Comparison of ENCODE assay signal across 8 cellular contexts in genomic region chr12:94622475-94622874, GRCh38. TPM values are rescaled to one million over a fixed set of nuclear protein-coding genes. Genes with fewer than 3 reads are reported as not detected.
DNase-seq lines count a peak whose midpoint lies in the region; ATAC-seq, FAIRE-seq and TF ChIP-seq lines count a peak whose summit lies in the region.

No MANE protein-coding gene starts in this region.

- WGBS in HepG2 (ENCODE audit: low lambda C conversion rate): 75% methylated on average over 4 of the region's 4 CpGs
- WGBS in right lobe of liver (ENCODE audit: insufficient coverage, low coverage, low lambda C conversion rate, missing lambda C conversion rate): 49% methylated on average over 4 of the region's 4 CpGs

- BruUV-seq in HepG2 (replicated peaks; lab: Mats Ljungman, UMichigan): no TSS peak

- no peaks in the 10 kb centered on the region for H4K20me1 ChIP-seq in HepG2 (ENCODE audit: insufficient read depth, low read length)

- POLR2A ChIA-PET in HepG2 (lab: Yijun Ruan, JAX): no interaction called here

- no peak for TF ChIP-seq EP300 in HepG2 (IDR thresholded peaks at IDR 0.05; ENCODE audit: low read depth in 2 of 2, low read length in 2 of 2)
- TF ChIP-seq EP300 in HepG2 (CRISPR knock-in tag; IDR thresholded peaks at IDR 0.05; ENCODE audit: borderline replicate concordance): no peak

- no peak overlapping the region for H3K4me2 ChIP-seq in HepG2 (ENCODE audit: low read depth, low read length)

- no peaks in the 10 kb centered on the region for H3K36me3 ChIP-seq in HepG2 (replicated peaks in 1 of 2; ENCODE audit: control insufficient read depth in 1 of 2, insufficient read depth in 2 of 2, low read length in 2 of 2)
- no peaks in the 10 kb centered on the region for H3K36me3 ChIP-seq in right lobe of liver

- in situ Hi-C loops in HepG2 (cut with HindIII; ENCODE audit: extremely low pct_ligation_motif_present, low pct_unique_long_range_greater_than_20kb): no loop called here

- H3K4me3 ChIP-seq in HepG2 (replicated peaks in 1 of 3; ENCODE audit: insufficient read depth in 1 of 3, low read depth in 2 of 3, low read length in 3 of 3) (no peak overlapping the region), right lobe of liver (no peak overlapping the region)

- no peak for TF ChIP-seq POLR2A in HepG2 (IDR thresholded peaks at IDR 0.05; ENCODE audit: insufficient read depth in 1 of 2, low read depth in 2 of 2, low read length in 2 of 2)
- TF ChIP-seq POLR2A in right lobe of liver (IDR thresholded peaks at IDR 0.05): no peak

- intact Hi-C loops in HepG2 (cut with micrococcal nuclease; ENCODE audit: unreplicated experiment): no loop called here
- intact Hi-C loops in right lobe of liver (cut with DNase I): no loop called here

- DNase-seq in HepG2 (ENCODE audit: low spot score): no peak
- no peak for DNase-seq in right lobe of liver
- peak; percentile 26 for DNase-seq in astrocyte of the hippocampus (ENCODE audit: low read depth, low spot score)
- peak; percentile 95 for DNase-seq in lung microvascular endothelial cell (ENCODE audit: low read depth in 2 of 2)
- DNase-seq in HPDE6-E6E7 (ENCODE audit: extremely low spot score): no peak
- no peak for DNase-seq in stimulated activated CD4-positive, alpha-beta T cell treated with anti-CD3 and anti-CD28 coated beads, Interleukin-4, amount 100 ng/mL, for 1 hour
- DNase-seq in retina: no peak

- no peak for FAIRE-seq in HepG2 (lab: Jason Lieb, UNC)

- no peak for ATAC-seq in HepG2
- no peak for ATAC-seq in right lobe of liver
- ATAC-seq in GM18498 (IDR thresholded peaks at IDR 0.05; ENCODE audit: unreplicated experiment): no peak

- H3K27ac ChIP-seq in HepG2 (ENCODE audit: extremely low read length, insufficient read depth, low read length): no peak overlapping the region
- H3K27ac ChIP-seq in right lobe of liver: no peak overlapping the region

- peak overlapping the region; percentile 43 for H2AFZ ChIP-seq in HepG2 (ENCODE audit: low read length)

- H3K79me2 ChIP-seq in HepG2 (ENCODE audit: insufficient read depth, low read length): no peaks in the 10 kb centered on the region

- H3K9ac ChIP-seq in HepG2 (ENCODE audit: insufficient read depth, low read depth, low read length): no peak overlapping the region

- no peak for TF ChIP-seq RAD21 in HepG2 (CRISPR knock-in tag; IDR thresholded peaks at IDR 0.05)

- H3K27me3 ChIP-seq in HepG2 (ENCODE audit: control insufficient read depth in 1 of 2, insufficient read depth in 2 of 2, low read length in 2 of 2): no peaks in the 10 kb centered on the region
- no peaks in the 10 kb centered on the region for H3K27me3 ChIP-seq in right lobe of liver

- TF ChIP-seq CTCF in HepG2 (CRISPR knock-in tag; IDR thresholded peaks at IDR 0.05) (no peak), right lobe of liver (IDR thresholded peaks at IDR 0.05) (no peak)

- CTCF ChIA-PET in HepG2 (lab: Yijun Ruan, JAX; ENCODE audit: low intra/inter-chr PET ratio, low total read pairs): no interaction called here

- peaks cover 15% of the 10 kb centered on the region for H3K4me1 ChIP-seq in HepG2 (ENCODE audit: insufficient read depth, low read length)
- peaks cover 0 to 14% (median 0%) of the 10 kb centered on the region in 4 donors for H3K4me1 ChIP-seq in right lobe of liver

- H3K9me3 ChIP-seq in HepG2 (ENCODE audit: low read length) (no peaks in the 10 kb centered on the region), right lobe of liver (no peaks in the 10 kb centered on the region)

TF ChIP-seq in HepG2, 621 proteins besides CTCF, POLR2A, EP300 and RAD21 (continues in another document):
- no peak for TF ChIP-seq U2AF1 (optimal IDR thresholded peaks at IDR 0.05; ENCODE audit: low read depth, low read length)
- no peak for TF ChIP-seq JDP2 (CRISPR knock-in tag; IDR thresholded peaks at IDR 0.05; ENCODE audit: borderline replicate concordance)
- TF ChIP-seq ZBTB25 (CRISPR knock-in tag; IDR thresholded peaks at IDR 0.05): no peak
- TF ChIP-seq IKZF5 (CRISPR knock-in tag; IDR thresholded peaks at IDR 0.05): no peak
- no peak for TF ChIP-seq NFKBIZ (CRISPR knock-in tag; IDR thresholded peaks at IDR 0.05)
- no peak for TF ChIP-seq HMG20B (CRISPR knock-in tag; conservative IDR thresholded peaks at IDR 0.05)
- no peak for TF ChIP-seq NFAT5 (CRISPR knock-in tag; IDR thresholded peaks at IDR 0.05)
- TF ChIP-seq HNRNPUL1 (IDR thresholded peaks at IDR 0.05; ENCODE audit: low read depth, low read length): no peak

RNA-seq across cellular contexts. Expression of gene TMCC3, which starts 27.9 kb away (rescaled TPM):
- total RNA-seq in HepG2 (2016; rRNA removed; fragmentation: Illumina TruSeq; extraction: Trizol) (not detected in 2 replicates), right lobe of liver (1 to 10 TPM; 2.1 to 6.2 (median 3.2) TPM), lung microvascular endothelial cell (3.2 and 8.5 TPM in 2 replicates)
- not detected in 2 replicates for total RNA-seq in HepG2 (2016; cell fraction: cytosol; rRNA removed; fragmentation: Illumina TruSeq; extraction: Trizol; ENCODE audit: low read depth)
- total RNA-seq in HepG2 (2016; cell fraction: insoluble cytoplasmic fraction; rRNA removed; fragmentation: Illumina TruSeq; extraction: Trizol): not detected in 2 replicates
- not detected in 2 replicates for total RNA-seq in HepG2 (2016; cell fraction: membrane; rRNA removed; fragmentation: Illumina TruSeq; extraction: Trizol)
- not detected in 2 replicates for total RNA-seq in HepG2 (2016; cell fraction: nucleus; rRNA removed; fragmentation: Illumina TruSeq; extraction: Trizol)
- not detected in 2 replicates for polyA plus RNA-seq in HepG2 (2011; rRNA removed)
- 0.01 TPM in 1 of 2 replicates, not detected in the other for polyA plus RNA-seq in HepG2 (2011; cell fraction: cytosol; rRNA removed)
- polyA plus RNA-seq in HepG2 (2011; cell fraction: nucleus; rRNA removed): not detected in 2 replicates
- not detected in 2 replicates for polyA plus RNA-seq in HepG2 (2012)
- polyA plus RNA-seq in HepG2 (2016; cell fraction: cytosol; fragmentation: Illumina TruSeq; extraction: Trizol; ENCODE audit: low read depth): not detected in 2 replicates
- not detected in 2 replicates for polyA plus RNA-seq in HepG2 (2016; cell fraction: insoluble cytoplasmic fraction; fragmentation: Illumina TruSeq; extraction: Trizol; ENCODE audit: low read depth)
- not detected in 2 replicates for polyA plus RNA-seq in HepG2 (2016; cell fraction: membrane; fragmentation: Illumina TruSeq; extraction: Trizol; ENCODE audit: low read depth)
- polyA plus RNA-seq in HepG2 (2016; cell fraction: nucleus; fragmentation: Illumina TruSeq; extraction: Trizol; ENCODE audit: insufficient read depth, low read depth): not detected in 2 replicates
- polyA minus RNA-seq in HepG2 (2011; rRNA and poly(A)+ RNA removed; ENCODE audit: low replicate concordance): 0.23 TPM in 1 of 2 replicates, not detected in the other
- not detected in 2 replicates for polyA minus RNA-seq in HepG2 (2011; cell fraction: cytosol; rRNA and poly(A)+ RNA removed)
- not detected in 2 replicates for polyA minus RNA-seq in HepG2 (2011; cell fraction: nucleus; rRNA and poly(A)+ RNA removed)

Comparison
In these comparisons a context has a peak if more than half of its experiments do, and no peak if none do; other contexts are left out.
1. DNase-seq: peak in astrocyte of the hippocampus (single experiment) and lung microvascular endothelial cell (2 of 2); none in HepG2 (single experiment), right lobe of liver (0 of 3), HPDE6-E6E7 (single experiment), stimulated activated CD4-positive, alpha-beta T cell treated with anti-CD3 and anti-CD28 coated beads, Interleukin-4, amount 100 ng/mL, for 1 hour (single experiment) and retina (single experiment).